In the genomic region with DNA sequence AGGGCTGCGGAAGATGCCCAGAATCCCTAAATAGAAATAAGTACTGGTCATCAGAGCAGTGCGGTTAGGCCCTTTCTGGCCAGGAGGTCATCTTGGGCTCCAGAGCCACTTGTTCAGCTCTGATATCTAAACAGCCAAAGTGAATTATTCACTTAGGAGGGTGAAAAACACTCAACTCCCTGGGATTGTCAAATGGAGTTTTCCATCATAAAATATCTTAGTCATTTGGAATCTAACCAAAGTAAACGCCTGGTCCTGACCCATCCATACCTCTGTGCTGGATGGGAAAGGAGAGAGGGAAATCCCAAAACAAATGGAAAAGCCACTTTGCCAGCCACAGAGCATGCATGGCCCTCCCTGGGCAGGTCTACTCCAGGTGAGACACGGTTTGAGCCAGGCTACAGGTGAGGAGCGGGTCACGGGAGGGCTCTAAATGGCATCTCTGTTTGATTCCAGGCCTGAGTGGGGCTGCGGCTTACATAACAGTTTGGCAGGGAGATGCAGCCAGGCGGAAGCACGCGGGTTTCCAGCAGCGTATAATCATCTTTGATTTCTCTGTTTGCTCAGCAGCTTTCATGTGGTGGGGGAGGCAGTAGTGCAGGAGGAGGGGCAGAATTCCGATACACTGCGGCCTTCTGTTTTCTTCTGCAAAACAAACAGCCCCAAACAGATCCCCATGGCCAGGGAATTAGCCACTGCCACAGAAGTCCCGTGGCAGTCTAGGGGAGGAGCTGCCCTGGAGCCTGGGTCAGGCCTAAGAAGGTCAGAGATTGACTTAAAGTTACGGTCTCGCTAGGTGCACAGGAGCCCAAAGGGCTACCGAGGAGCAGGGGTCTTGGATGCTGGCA, we compare ENCODE assay signal across 8 cellular contexts. TPM values are rescaled to one million over a fixed set of nuclear protein-coding genes. Genes with fewer than 3 reads are reported as not detected.
DNase-seq lines count a peak whose midpoint lies in the region; ATAC-seq and TF ChIP-seq lines count a peak whose summit lies in the region.

No MANE protein-coding gene starts in this region.

- DNase-seq in HEK293T (ENCODE audit: extremely low spot score) (peak; percentile 33), adipocyte (ENCODE audit: low read depth) (peak; percentile 39), hippocampal formation (lab: John Stamatoyannopoulos, UW) (peak; percentile 77 to 83), sciatic nerve (ENCODE audit: low spot score) (peak; percentile 84), WTC11 (ENCODE audit: low spot score) (no peak), SHP77 treated with DMSO at 0.1 percent for 48 hours (lab: John Stamatoyannopoulos, UW) (no peak)

- no peaks in the 10 kb centered on the region for H3K9me3 Mint-ChIP-seq in WTC11

- POLR2A ChIA-PET in HEK293T (lab: Yijun Ruan, JAX) (no interaction called here), WTC11 (lab: Charles Lee) (no interaction called here)

- ATAC-seq in sciatic nerve (peak; percentile 96), GM21717 (IDR thresholded peaks at IDR 0.05; ENCODE audit: unreplicated experiment) (no peak), WTC11 (no peak), HG03196 (IDR thresholded peaks at IDR 0.05; ENCODE audit: unreplicated experiment) (no peak)

- no peaks in the 10 kb centered on the region for H3K36me3 ChIP-seq in adipocyte (ENCODE audit: control insufficient read depth, insufficient read depth, low read length, severe bottlenecking)

- intact Hi-C loops in sciatic nerve (cut with DNase I), result no loop called here

- peaks cover 4% of the 10 kb centered on the region for H3K4me1 ChIP-seq in adipocyte (ENCODE audit: control insufficient read depth, insufficient read depth, low read length)

- no peak overlapping the region for H3K4me3 Mint-ChIP-seq in WTC11

- no peaks in the 10 kb centered on the region for H3K4me1 Mint-ChIP-seq in WTC11

- no peaks in the 10 kb centered on the region for H3K36me3 Mint-ChIP-seq in WTC11

- H3K27me3 ChIP-seq in adipocyte (replicated peaks; ENCODE audit: control insufficient read depth, insufficient read depth, low read length), result peaks cover 15% of the 10 kb centered on the region

- no peak overlapping the region for H3K9ac ChIP-seq in adipocyte (ENCODE audit: low read length)

- no peaks in the 10 kb centered on the region for H3K9me3 ChIP-seq in adipocyte (ENCODE audit: control insufficient read depth, low read length)

- H3K4me3 ChIP-seq in adipocyte (ENCODE audit: low read length), result no peak overlapping the region

- no peak overlapping the region for H3K27ac Mint-ChIP-seq in WTC11

- H3K27me3 Mint-ChIP-seq in WTC11 (ENCODE audit: low read depth), result peaks cover 3% of the 10 kb centered on the region; the same call in 1 of the 2 replicates

- CTCF ChIA-PET in HEK293T (lab: Yijun Ruan, JAX), result interaction anchor here (0.5 to 1.1 kb wide), 2 partner anchors 14 to 36 kb away, joined by 4 read pairs; no protein-coding TSS in a partner anchor
- CTCF ChIA-PET in WTC11 (lab: Charles Lee), result interaction anchor here (1.0 kb wide), 1 partner anchor 40 kb away, joined by 4 read pairs; no protein-coding TSS in a partner anchor

- TF ChIP-seq CTCF in WTC11 (IDR thresholded peaks at IDR 0.05), result no peak

TF ChIP-seq in HEK293T, 16 proteins besides CTCF, POLR2A, EP300 and RAD21:
- TF ChIP-seq FOXM1 (IDR thresholded peaks at IDR 0.05; ENCODE audit: borderline replicate concordance) (no peak), SUZ12 (IDR thresholded peaks at IDR 0.05) (no peak), ELF4 (IDR thresholded peaks at IDR 0.05) (no peak), FOXK2 (IDR thresholded peaks at IDR 0.05) (no peak), ZNF384 (IDR thresholded peaks at IDR 0.05) (no peak), L3MBTL2 (conservative IDR thresholded peaks at IDR 0.05) (no peak), CTBP1 (IDR thresholded peaks at IDR 0.05; ENCODE audit: borderline replicate concordance) (no peak), TARDBP (IDR thresholded peaks at IDR 0.05) (no peak), FOXA1 (IDR thresholded peaks at IDR 0.05) (no peak), HDGF (IDR thresholded peaks at IDR 0.05; ENCODE audit: borderline replicate concordance) (no peak), ARNT (IDR thresholded peaks at IDR 0.05) (no peak), NFRKB (IDR thresholded peaks at IDR 0.05) (no peak), SP1 (IDR thresholded peaks at IDR 0.05) (no peak), LEF1 (IDR thresholded peaks at IDR 0.05; ENCODE audit: borderline replicate concordance) (no peak), BHLHE40 (IDR thresholded peaks at IDR 0.05; ENCODE audit: borderline replicate concordance) (no peak)
- TF ChIP-seq, protein P1, sequence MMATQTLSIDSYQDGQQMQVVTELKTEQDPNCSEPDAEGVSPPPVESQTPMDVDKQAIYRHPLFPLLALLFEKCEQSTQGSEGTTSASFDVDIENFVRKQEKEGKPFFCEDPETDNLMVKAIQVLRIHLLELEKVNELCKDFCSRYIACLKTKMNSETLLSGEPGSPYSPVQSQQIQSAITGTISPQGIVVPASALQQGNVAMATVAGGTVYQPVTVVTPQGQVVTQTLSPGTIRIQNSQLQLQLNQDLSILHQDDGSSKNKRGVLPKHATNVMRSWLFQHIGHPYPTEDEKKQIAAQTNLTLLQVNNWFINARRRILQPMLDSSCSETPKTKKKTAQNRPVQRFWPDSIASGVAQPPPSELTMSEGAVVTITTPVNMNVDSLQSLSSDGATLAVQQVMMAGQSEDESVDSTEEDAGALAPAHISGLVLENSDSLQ (IDR thresholded peaks at IDR 0.05), result no peak

TF ChIP-seq in WTC11, 78 proteins besides CTCF, POLR2A, EP300 and RAD21 (continues in another document):
- no peak for TF ChIP-seq ELF4 (CRISPR knock-in tag; IDR thresholded peaks at IDR 0.05; ENCODE audit: low read depth)
- TF ChIP-seq, protein P2, sequence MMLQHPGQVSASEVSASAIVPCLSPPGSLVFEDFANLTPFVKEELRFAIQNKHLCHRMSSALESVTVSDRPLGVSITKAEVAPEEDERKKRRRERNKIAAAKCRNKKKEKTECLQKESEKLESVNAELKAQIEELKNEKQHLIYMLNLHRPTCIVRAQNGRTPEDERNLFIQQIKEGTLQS (CRISPR knock-in tag; conservative IDR thresholded peaks at IDR 0.05), result no peak
- TF ChIP-seq MYBL2 (CRISPR knock-in tag; IDR thresholded peaks at IDR 0.05), result no peak
- TF ChIP-seq GTF2I (CRISPR knock-in tag; conservative IDR thresholded peaks at IDR 0.05), result no peak
- no peak for TF ChIP-seq SMAD3 (CRISPR knock-in tag; IDR thresholded peaks at IDR 0.05; ENCODE audit: borderline replicate concordance)
- TF ChIP-seq NR2C2 (CRISPR knock-in tag; IDR thresholded peaks at IDR 0.05), result no peak
- no peak for TF ChIP-seq NR1H2 (CRISPR knock-in tag; IDR thresholded peaks at IDR 0.05)
- TF ChIP-seq TCF7 (CRISPR knock-in tag; IDR thresholded peaks at IDR 0.05; ENCODE audit: low read depth), result no peak
- no peak for TF ChIP-seq ZNF671 (CRISPR knock-in tag; IDR thresholded peaks at IDR 0.05)
- TF ChIP-seq, protein P3, sequence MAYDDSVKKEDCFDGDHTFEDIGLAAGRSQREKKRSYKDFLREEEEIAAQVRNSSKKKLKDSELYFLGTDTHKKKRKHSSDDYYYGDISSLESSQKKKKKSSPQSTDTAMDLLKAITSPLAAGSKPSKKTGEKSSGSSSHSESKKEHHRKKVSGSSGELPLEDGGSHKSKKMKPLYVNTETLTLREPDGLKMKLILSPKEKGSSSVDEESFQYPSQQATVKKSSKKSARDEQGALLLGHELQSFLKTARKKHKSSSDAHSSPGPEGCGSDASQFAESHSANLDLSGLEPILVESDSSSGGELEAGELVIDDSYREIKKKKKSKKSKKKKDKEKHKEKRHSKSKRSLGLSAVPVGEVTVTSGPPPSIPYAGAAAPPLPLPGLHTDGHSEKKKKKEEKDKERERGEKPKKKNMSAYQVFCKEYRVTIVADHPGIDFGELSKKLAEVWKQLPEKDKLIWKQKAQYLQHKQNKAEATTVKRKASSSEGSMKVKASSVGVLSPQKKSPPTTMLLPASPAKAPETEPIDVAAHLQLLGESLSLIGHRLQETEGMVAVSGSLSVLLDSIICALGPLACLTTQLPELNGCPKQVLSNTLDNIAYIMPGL (CRISPR knock-in tag; IDR thresholded peaks at IDR 0.05), result no peak
- TF ChIP-seq, protein P4, sequence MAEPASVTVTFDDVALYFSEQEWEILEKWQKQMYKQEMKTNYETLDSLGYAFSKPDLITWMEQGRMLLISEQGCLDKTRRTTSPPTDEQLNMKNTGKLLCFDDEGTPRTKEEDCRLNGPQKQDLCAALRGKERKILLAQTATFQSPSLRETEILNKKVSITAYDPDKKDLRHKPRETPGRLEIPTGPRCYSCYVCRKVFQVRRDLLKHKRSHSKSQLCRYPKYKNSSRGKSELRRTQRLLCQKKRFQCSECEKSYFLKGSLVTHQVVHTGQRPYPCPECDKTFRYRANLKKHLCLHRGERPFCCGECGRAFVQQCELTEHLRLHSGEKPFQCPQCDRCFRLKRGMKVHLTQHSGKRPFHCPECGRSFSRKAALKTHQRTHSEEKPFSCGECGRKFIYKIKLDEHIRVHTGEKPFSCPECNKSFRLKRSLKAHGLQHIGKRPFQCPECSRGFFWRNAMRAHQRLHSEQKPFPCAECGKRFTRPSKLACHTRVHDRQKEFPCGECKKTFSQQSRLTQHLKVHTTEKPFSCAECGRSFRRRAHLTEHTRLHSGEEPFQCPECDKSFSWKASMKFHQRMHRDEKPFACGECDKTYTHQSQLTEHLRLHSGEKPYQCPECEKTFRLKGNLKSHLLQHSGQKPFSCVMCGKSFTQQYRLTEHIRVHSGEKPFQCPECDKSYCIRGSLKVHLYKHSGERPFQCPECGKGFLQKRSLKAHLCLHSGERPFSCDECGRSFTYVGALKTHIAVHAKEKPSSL (CRISPR knock-in tag; conservative IDR thresholded peaks at IDR 0.05), result no peak
- no peak for TF ChIP-seq SOX15 (CRISPR knock-in tag; IDR thresholded peaks at IDR 0.05)
- no peak for TF ChIP-seq ZNF138 (CRISPR knock-in tag; conservative IDR thresholded peaks at IDR 0.05)

RNA-seq across cellular contexts. Expression of gene ZNF648, which starts 59.1 kb away (rescaled TPM):
- 0.53 TPM for total RNA-seq in sciatic nerve
- 0.17 to 0.46 TPM (median 0.27 TPM) in 3 replicates for total RNA-seq in WTC11 (2021)

Comparison
In these comparisons a context has a peak if more than half of its experiments do, and no peak if none do; other contexts are left out.
1. DNase-seq: peak in HEK293T (single experiment), adipocyte (single experiment), hippocampal formation (2 of 2) and sciatic nerve (single experiment); none in WTC11 (single experiment) and SHP77 treated with DMSO at 0.1 percent for 48 hours (single experiment).